Comparison of ENCODE assay signal across 1 cellular context in the genomic region with DNA sequence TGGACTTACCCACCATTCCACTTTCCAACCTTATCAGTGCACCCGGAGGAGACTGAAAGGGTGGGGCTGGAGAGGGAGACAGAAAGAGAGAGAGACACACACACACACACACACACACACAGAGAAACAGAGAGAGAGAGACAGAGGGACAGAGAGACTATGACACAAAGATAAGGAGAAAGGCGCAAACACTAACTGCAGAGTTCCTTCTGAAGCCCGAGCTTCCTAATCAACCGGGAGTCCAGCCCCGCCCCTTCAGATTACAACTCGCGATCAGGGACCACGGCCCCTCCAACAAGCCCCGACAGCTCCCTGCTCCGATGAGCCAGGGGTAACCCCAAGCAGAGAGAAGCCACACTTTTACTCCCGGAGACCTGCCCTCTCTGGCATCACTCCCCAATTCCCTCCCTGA.
TF ChIP-seq lines count a peak whose summit lies in the region.

No MANE protein-coding gene starts in this region.

TF ChIP-seq in K562, 482 proteins besides CTCF, POLR2A, EP300 and RAD21 (continued from another document and continues in another):
- TF ChIP-seq ZNF592 (IDR thresholded peaks at IDR 0.05) (no peak), ELK1 (CRISPR knock-in tag; IDR thresholded peaks at IDR 0.05) (no peak), STAT6 (CRISPR knock-in tag; IDR thresholded peaks at IDR 0.05) (no peak), DMBX1 (CRISPR knock-in tag; IDR thresholded peaks at IDR 0.05; ENCODE audit: borderline replicate concordance) (0 out of 2 replicates have a peak, but pooled peaks have one; percentile 13), IFI16 (CRISPR knock-in tag; IDR thresholded peaks at IDR 0.05) (no peak), U2AF2 (optimal IDR thresholded peaks at IDR 0.05; ENCODE audit: low read depth, low read length) (no peak), ZNF518B (CRISPR knock-in tag; IDR thresholded peaks at IDR 0.05) (no peak), ZNF584 (CRISPR knock-in tag; IDR thresholded peaks at IDR 0.05; ENCODE audit: low read depth) (no peak), BRF1 (IDR thresholded peaks at IDR 0.05; ENCODE audit: borderline replicate concordance, extremely low read depth, insufficient read length) (no peak), NELFE (IDR thresholded peaks at IDR 0.05; ENCODE audit: insufficient read depth, insufficient read length) (no peak), MXI1 (IDR thresholded peaks at IDR 0.05; ENCODE audit: low read depth, low read length) (no peak), ZNF717 (CRISPR knock-in tag; IDR thresholded peaks at IDR 0.05) (no peak), ZKSCAN3 (CRISPR knock-in tag; IDR thresholded peaks at IDR 0.05) (no peak), MTF1 (CRISPR knock-in tag; IDR thresholded peaks at IDR 0.05; ENCODE audit: borderline replicate concordance) (no peak), RUNX1 (IDR thresholded peaks at IDR 0.05; ENCODE audit: low read depth) (no peak), RBM15 (IDR thresholded peaks at IDR 0.05; ENCODE audit: insufficient read depth, low read length) (no peak), SMAD3 (CRISPR knock-in tag; conservative IDR thresholded peaks at IDR 0.05) (0 out of 2 replicates have a peak, but pooled peaks have one; percentile 55), ZFX (CRISPR knock-in tag; IDR thresholded peaks at IDR 0.05) (no peak), ZNF668 (CRISPR knock-in tag; IDR thresholded peaks at IDR 0.05) (no peak), CEBPG (CRISPR knock-in tag; IDR thresholded peaks at IDR 0.05) (no peak), CEBPG (tag; conservative IDR thresholded peaks at IDR 0.05 in 1 of 2, IDR thresholded peaks at IDR 0.05 in 1 of 2) (no peak), RFX5 (IDR thresholded peaks at IDR 0.05; ENCODE audit: low read depth, low read length) (no peak), ERF (CRISPR knock-in tag; IDR thresholded peaks at IDR 0.05) (no peak)
- TF ChIP-seq, protein P1, sequence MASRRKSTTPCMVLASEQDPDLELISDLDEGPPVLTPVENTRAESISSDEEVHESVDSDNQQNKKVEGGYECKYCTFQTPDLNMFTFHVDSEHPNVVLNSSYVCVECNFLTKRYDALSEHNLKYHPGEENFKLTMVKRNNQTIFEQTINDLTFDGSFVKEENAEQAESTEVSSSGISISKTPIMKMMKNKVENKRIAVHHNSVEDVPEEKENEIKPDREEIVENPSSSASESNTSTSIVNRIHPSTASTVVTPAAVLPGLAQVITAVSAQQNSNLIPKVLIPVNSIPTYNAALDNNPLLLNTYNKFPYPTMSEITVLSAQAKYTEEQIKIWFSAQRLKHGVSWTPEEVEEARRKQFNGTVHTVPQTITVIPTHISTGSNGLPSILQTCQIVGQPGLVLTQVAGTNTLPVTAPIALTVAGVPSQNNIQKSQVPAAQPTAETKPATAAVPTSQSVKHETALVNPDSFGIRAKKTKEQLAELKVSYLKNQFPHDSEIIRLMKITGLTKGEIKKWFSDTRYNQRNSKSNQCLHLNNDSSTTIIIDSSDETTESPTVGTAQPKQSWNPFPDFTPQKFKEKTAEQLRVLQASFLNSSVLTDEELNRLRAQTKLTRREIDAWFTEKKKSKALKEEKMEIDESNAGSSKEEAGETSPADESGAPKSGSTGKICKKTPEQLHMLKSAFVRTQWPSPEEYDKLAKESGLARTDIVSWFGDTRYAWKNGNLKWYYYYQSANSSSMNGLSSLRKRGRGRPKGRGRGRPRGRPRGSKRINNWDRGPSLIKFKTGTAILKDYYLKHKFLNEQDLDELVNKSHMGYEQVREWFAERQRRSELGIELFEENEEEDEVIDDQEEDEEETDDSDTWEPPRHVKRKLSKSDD (conservative IDR thresholded peaks at IDR 0.05; ENCODE audit: low read length): 0 out of 2 replicates have a peak, but pooled peaks have one; percentile 74
- TF ChIP-seq, protein P2, sequence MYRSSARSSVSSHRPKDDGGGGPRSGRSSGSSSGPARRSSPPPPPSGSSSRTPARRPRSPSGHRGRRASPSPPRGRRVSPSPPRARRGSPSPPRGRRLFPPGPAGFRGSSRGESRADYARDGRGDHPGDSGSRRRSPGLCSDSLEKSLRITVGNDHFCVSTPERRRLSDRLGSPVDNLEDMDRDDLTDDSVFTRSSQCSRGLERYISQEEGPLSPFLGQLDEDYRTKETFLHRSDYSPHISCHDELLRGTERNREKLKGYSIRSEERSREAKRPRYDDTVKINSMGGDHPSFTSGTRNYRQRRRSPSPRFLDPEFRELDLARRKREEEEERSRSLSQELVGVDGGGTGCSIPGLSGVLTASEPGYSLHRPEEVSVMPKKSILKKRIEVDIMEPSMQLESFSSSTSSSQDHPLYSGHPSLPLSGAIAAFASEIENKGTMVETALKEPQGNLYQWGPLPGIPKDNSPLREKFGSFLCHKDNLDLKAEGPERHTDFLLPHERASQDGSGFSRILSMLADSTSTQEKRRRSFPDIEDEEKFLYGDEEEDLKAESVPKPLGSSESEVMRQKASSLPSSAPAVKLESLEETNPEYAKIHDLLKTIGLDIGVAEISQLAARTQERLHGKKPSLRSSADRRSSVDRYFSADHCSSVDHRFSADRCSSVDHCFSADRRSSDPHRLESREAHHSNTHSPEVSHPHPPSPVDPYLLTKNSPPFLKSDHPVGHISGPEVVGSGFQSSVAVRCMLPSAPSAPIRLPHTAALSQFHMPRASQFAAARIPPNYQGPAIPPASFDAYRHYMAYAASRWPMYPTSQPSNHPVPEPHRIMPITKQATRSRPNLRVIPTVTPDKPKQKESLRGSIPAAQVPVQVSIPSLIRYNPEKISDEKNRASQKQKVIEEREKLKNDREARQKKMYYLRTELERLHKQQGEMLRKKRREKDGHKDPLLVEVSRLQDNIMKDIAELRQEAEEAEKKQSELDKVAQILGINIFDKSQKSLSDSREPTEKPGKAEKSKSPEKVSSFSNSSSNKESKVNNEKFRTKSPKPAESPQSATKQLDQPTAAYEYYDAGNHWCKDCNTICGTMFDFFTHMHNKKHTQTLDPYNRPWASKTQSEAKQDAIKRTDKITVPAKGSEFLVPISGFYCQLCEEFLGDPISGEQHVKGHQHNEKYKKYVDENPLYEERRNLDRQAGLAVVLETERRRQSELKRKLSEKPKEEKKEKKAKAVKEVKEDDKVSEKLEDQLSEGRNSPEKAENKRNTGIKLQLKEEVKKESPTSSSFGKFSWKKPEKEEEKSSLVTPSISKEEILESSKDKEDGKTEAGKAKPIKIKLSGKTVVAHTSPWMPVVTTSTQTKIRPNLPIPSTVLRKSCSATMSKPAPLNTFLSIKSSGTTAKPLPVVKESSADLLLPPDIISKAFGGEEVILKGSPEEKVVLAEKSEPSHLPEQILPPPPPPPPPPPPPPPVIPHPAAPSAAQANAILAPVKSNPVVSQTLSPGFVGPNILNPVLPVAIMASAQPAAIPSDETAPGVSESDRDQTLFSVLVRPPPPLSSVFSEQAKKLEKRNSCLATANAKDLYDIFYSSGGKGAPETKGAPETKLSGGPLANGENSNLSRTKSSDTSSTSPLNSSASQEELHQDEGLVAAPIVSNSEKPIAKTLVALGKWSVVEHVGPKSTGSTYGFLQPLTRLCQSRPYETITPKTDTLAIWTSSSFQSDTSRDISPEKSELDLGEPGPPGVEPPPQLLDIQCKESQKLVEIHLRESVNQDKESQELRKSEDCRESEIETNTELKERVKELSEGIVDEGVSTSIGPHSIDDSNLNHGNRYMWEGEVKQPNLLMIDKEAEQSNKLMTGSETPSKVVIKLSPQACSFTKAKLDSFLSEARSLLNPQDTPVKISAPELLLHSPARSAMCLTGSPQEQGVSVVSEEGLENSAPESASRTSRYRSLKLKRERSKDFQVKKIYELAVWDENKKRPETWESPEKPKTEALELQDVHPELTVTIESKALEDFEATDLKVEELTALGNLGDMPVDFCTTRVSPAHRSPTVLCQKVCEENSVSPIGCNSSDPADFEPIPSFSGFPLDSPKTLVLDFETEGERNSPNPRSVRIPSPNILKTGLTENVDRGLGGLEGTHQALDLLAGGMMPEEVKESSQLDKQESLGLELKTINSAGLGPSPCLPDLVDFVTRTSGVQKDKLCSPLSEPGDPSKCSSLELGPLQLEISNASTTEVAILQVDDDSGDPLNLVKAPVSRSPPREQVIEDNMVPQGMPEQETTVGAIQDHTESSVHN (IDR thresholded peaks at IDR 0.05; ENCODE audit: borderline replicate concordance in 1 of 2, low read depth in 1 of 2): peak in 1 of 2 experiments; percentile 52; a peak in 1 of 4 replicates
- TF ChIP-seq, protein P3, sequence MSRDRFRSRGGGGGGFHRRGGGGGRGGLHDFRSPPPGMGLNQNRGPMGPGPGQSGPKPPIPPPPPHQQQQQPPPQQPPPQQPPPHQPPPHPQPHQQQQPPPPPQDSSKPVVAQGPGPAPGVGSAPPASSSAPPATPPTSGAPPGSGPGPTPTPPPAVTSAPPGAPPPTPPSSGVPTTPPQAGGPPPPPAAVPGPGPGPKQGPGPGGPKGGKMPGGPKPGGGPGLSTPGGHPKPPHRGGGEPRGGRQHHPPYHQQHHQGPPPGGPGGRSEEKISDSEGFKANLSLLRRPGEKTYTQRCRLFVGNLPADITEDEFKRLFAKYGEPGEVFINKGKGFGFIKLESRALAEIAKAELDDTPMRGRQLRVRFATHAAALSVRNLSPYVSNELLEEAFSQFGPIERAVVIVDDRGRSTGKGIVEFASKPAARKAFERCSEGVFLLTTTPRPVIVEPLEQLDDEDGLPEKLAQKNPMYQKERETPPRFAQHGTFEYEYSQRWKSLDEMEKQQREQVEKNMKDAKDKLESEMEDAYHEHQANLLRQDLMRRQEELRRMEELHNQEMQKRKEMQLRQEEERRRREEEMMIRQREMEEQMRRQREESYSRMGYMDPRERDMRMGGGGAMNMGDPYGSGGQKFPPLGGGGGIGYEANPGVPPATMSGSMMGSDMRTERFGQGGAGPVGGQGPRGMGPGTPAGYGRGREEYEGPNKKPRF (IDR thresholded peaks at IDR 0.05; ENCODE audit: low read depth, low read length): no peak
